Comparison of ENCODE assay signal across 24 cellular contexts in the genomic region with DNA sequence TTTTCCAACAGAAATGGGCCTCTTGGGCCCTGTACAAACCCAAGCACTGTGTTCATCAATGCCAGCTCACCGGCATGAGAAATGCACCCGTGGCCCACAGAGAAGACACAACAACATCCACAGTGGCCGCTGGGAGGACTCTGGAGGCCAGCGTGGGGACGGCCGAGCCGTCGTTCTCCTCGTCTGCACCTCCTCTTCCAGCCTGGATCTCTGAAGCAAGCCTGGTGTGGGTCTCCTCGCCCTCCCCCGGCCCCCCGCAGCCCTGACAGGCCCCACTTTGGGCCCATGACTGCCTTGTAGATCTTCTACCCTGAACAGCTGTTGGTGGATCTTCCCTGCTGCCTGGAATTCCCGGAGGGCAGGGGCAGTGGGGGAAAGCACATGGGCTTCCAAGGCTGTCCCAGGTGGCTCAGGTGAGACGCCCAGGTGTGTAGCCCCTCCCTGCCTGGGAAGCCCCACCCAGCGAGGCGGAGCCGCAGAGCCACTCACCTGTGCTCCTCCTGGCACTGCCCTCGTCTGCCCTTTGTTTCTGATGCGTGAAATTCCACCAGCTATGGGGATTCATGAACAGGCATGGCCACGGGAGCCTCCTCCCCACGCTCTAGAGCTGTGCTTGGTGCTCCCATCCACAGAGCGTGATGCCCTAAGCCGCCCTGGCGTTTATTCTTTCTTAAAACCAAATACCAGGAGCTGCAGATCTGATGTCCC.
"Had no signal": no experiment of that assay in that cellular context is flagged by ENCODE, and none has a peak within 500 bp of the region (broad histone marks: within the 10 kb centered on the region; RNA-seq: fewer than 3 reads in every experiment).

No MANE protein-coding gene starts in this region.

- H3K36me3 ChIP-seq: cardiac muscle cell, left lung, pancreas, right atrium auricular region, tibial artery had no signal

- H3K36me3 Mint-ChIP-seq: stimulated activated effector memory CD8-positive, alpha-beta T cell treated with anti-CD3 and anti-CD28 coated beads, Interleukin-12 subunit alpha, Interleukin-12 subunit beta, amount 100 ng/mL, for 72 hours had no signal

- ATAC-seq: activated T-helper 17 cell treated with anti-CD3 and anti-CD28 coated beads, Interleukin-2, amount 50 U/mL, for 72 hours; body of pancreas; foreskin keratinocyte; left lung; pancreas; psoas muscle had no signal

- H3K9me3 ChIP-seq: body of pancreas, neutrophil, pancreas had no signal

- H3K9me3 Mint-ChIP-seq: activated T-helper 17 cell treated with anti-CD3 and anti-CD28 coated beads, Interleukin-2, amount 50 U/mL, for 72 hours had no signal

- H3K27me3 Mint-ChIP-seq: activated CD4-positive, alpha-beta memory T cell treated with anti-CD3 and anti-CD28 coated beads, Interleukin-2, amount 10 ng/mL, durations not matched to agents 7 days and 5 days; activated T-helper 17 cell treated with anti-CD3 and anti-CD28 coated beads, Interleukin-2, amount 50 U/mL, for 72 hours; stimulated activated naive CD8-positive, alpha-beta T cell treated with anti-CD3 and anti-CD28 coated beads, Interleukin-15, amount 100 ng/mL, for 72 hours had no signal

- H3K4me1 Mint-ChIP-seq: activated T-helper 17 cell treated with anti-CD3 and anti-CD28 coated beads, Interleukin-2, amount 50 U/mL, for 72 hours; stimulated activated effector memory CD8-positive, alpha-beta T cell treated with anti-CD3 and anti-CD28 coated beads, Interleukin-12 subunit alpha, Interleukin-12 subunit beta, amount 100 ng/mL, for 72 hours had no signal

- H3K4me3 ChIP-seq: body of pancreas, cardiac muscle cell, left lung, pancreas, psoas muscle, right atrium auricular region, tibial artery had no signal

- H3K27ac Mint-ChIP-seq: activated CD4-positive, alpha-beta memory T cell treated with anti-CD3 and anti-CD28 coated beads, Interleukin-2, amount 10 ng/mL, durations not matched to agents 7 days and 5 days; activated T-helper 17 cell treated with anti-CD3 and anti-CD28 coated beads, Interleukin-2, amount 50 U/mL, for 72 hours; immature natural killer cell; natural killer cell; stimulated activated effector memory CD8-positive, alpha-beta T cell treated with anti-CD3 and anti-CD28 coated beads, Interleukin-12 subunit alpha, Interleukin-12 subunit beta, amount 100 ng/mL, for 72 hours; T-helper 1 cell treated with Interleukin-12 subunit alpha and Interleukin-12 subunit beta and Interleukin-4 antibody, amounts not matched to agents 30 μg/mL and 1 μg/mL, for 36 hours had no signal

- H3K4me1 ChIP-seq: body of pancreas, foreskin keratinocyte, left lung, pancreas, psoas muscle, right atrium auricular region, tibial artery had no signal

- DNase-seq: activated CD4-positive, alpha-beta T cell treated with anti-CD3 and anti-CD28 coated beads for 4 hours; activated CD4-positive, CD25-positive, alpha-beta regulatory T cell; anterior cingulate cortex; erythroblast; foreskin keratinocyte; immature natural killer cell; kidney glomerular epithelial cell; mammary epithelial cell; midbrain; natural killer cell; pancreas; psoas muscle; stimulated activated CD4-positive, alpha-beta T cell treated with anti-CD3 and anti-CD28 coated beads, Interleukin-12 subunit alpha, Interleukin-12 subunit beta, amount 100 ng/mL, for 4 hours; stimulated activated naive CD8-positive, alpha-beta T cell treated with anti-CD3 and anti-CD28 coated beads, Interleukin-15, amount 100 ng/mL, for 72 hours had no signal

- H3K27ac ChIP-seq: body of pancreas, cardiac muscle cell, foreskin keratinocyte, left lung, neutrophil, pancreas, psoas muscle, right atrium auricular region, tibial artery had no signal

- H3K27me3 ChIP-seq: body of pancreas, cardiac muscle cell, foreskin keratinocyte, left lung, neutrophil, pancreas, right atrium auricular region had no signal

- H3K4me3 Mint-ChIP-seq: activated CD4-positive, alpha-beta memory T cell treated with anti-CD3 and anti-CD28 coated beads, Interleukin-2, amount 10 ng/mL, durations not matched to agents 7 days and 5 days; activated T-helper 17 cell treated with anti-CD3 and anti-CD28 coated beads, Interleukin-2, amount 50 U/mL, for 72 hours; immature natural killer cell; natural killer cell; stimulated activated effector memory CD8-positive, alpha-beta T cell treated with anti-CD3 and anti-CD28 coated beads, Interleukin-12 subunit alpha, Interleukin-12 subunit beta, amount 100 ng/mL, for 72 hours; stimulated activated naive CD8-positive, alpha-beta T cell treated with anti-CD3 and anti-CD28 coated beads, Interleukin-15, amount 100 ng/mL, for 72 hours; T-helper 1 cell treated with Interleukin-12 subunit alpha and Interleukin-12 subunit beta and Interleukin-4 antibody, amounts not matched to agents 30 μg/mL and 1 μg/mL, for 36 hours had no signal
